Comparison of ENCODE assay signal across 2 cellular contexts in genomic region chr5:108707145-108707544, GRCh38.
TF ChIP-seq lines count a peak whose summit lies in the region.

No MANE protein-coding gene starts in this region.

TF ChIP-seq in GM23338, 12 proteins besides CTCF, POLR2A, EP300 and RAD21:
- TF ChIP-seq CREB1 (CRISPR knock-in tag; IDR thresholded peaks at IDR 0.05; ENCODE audit: low read depth), result no peak
- TF ChIP-seq EZH2phosphoT487 (IDR thresholded peaks at IDR 0.05; ENCODE audit: unreplicated experiment), result no peak
- no peak for TF ChIP-seq POLR2AphosphoS5 (IDR thresholded peaks at IDR 0.05; ENCODE audit: low read depth)
- TF ChIP-seq, protein P1, sequence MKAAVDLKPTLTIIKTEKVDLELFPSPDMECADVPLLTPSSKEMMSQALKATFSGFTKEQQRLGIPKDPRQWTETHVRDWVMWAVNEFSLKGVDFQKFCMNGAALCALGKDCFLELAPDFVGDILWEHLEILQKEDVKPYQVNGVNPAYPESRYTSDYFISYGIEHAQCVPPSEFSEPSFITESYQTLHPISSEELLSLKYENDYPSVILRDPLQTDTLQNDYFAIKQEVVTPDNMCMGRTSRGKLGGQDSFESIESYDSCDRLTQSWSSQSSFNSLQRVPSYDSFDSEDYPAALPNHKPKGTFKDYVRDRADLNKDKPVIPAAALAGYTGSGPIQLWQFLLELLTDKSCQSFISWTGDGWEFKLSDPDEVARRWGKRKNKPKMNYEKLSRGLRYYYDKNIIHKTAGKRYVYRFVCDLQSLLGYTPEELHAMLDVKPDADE (IDR thresholded peaks at IDR 0.05), result no peak
- TF ChIP-seq, protein P2, sequence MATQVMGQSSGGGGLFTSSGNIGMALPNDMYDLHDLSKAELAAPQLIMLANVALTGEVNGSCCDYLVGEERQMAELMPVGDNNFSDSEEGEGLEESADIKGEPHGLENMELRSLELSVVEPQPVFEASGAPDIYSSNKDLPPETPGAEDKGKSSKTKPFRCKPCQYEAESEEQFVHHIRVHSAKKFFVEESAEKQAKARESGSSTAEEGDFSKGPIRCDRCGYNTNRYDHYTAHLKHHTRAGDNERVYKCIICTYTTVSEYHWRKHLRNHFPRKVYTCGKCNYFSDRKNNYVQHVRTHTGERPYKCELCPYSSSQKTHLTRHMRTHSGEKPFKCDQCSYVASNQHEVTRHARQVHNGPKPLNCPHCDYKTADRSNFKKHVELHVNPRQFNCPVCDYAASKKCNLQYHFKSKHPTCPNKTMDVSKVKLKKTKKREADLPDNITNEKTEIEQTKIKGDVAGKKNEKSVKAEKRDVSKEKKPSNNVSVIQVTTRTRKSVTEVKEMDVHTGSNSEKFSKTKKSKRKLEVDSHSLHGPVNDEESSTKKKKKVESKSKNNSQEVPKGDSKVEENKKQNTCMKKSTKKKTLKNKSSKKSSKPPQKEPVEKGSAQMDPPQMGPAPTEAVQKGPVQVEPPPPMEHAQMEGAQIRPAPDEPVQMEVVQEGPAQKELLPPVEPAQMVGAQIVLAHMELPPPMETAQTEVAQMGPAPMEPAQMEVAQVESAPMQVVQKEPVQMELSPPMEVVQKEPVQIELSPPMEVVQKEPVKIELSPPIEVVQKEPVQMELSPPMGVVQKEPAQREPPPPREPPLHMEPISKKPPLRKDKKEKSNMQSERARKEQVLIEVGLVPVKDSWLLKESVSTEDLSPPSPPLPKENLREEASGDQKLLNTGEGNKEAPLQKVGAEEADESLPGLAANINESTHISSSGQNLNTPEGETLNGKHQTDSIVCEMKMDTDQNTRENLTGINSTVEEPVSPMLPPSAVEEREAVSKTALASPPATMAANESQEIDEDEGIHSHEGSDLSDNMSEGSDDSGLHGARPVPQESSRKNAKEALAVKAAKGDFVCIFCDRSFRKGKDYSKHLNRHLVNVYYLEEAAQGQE (IDR thresholded peaks at IDR 0.05; ENCODE audit: unreplicated experiment), result no peak
- TF ChIP-seq EZH2 (IDR thresholded peaks at IDR 0.05; ENCODE audit: low read depth, unreplicated experiment), result no peak
- no peak for TF ChIP-seq ZNF462 (CRISPR knock-in tag; IDR thresholded peaks at IDR 0.05)
- TF ChIP-seq ZNF331 (CRISPR knock-in tag; IDR thresholded peaks at IDR 0.05; ENCODE audit: low read depth), result no peak

TF ChIP-seq in H1, 55 proteins besides CTCF, POLR2A, EP300 and RAD21:
- no peak for TF ChIP-seq KDM5A (IDR thresholded peaks at IDR 0.05; ENCODE audit: low read length)
- no peak for TF ChIP-seq TAF1 (IDR thresholded peaks at IDR 0.05; ENCODE audit: low read depth, low read length)
- TF ChIP-seq SIRT6 (IDR thresholded peaks at IDR 0.05; ENCODE audit: low read length), result no peak
- TF ChIP-seq HDAC2 (IDR thresholded peaks at IDR 0.05; ENCODE audit: borderline replicate concordance in 1 of 2, low read depth in 2 of 2, low read length in 2 of 2), result no peak
- no peak for TF ChIP-seq HDAC6 (IDR thresholded peaks at IDR 0.05; ENCODE audit: low read depth, low read length)
- no peak for TF ChIP-seq SRF (IDR thresholded peaks at IDR 0.05; ENCODE audit: low read depth, low read length)
- TF ChIP-seq RNF2 (IDR thresholded peaks at IDR 0.05; ENCODE audit: borderline replicate concordance, low read depth, low read length, missing control alignments, poor library complexity, severe bottlenecking), result no peak
- TF ChIP-seq NRF1 (IDR thresholded peaks at IDR 0.05; ENCODE audit: low read depth, low read length), result no peak
- no peak for TF ChIP-seq RXRA (IDR thresholded peaks at IDR 0.05; ENCODE audit: insufficient read depth, low read depth, low read length)
- TF ChIP-seq TAF7 (optimal IDR thresholded peaks at IDR 0.05; ENCODE audit: borderline replicate concordance, low read depth, low read length), result no peak
- no peak for TF ChIP-seq SIX5 (IDR thresholded peaks at IDR 0.05; ENCODE audit: low read depth, low read length)
- no peak for TF ChIP-seq SAP30 (IDR thresholded peaks at IDR 0.05; ENCODE audit: insufficient read depth, insufficient replicate concordance, low read length)
